In genomic region chr21:46324390-46325072, GRCh38 we compare ENCODE assay signal across 8 cellular contexts. TPM values are rescaled to one million over a fixed set of nuclear protein-coding genes. Genes with fewer than 3 reads are reported as not detected.
DNase-seq lines count a peak whose midpoint lies in the region; ATAC-seq, FAIRE-seq and TF ChIP-seq lines count a peak whose summit lies in the region.

No MANE protein-coding gene starts in this region.

- no CpG with 5 or more reads among the region's 98 CpGs for WGBS in gastroesophageal sphincter (ENCODE audit: low coverage in 1 of 2), 2 donors

- no peaks in the 10 kb centered on the region for H3K9me3 ChIP-seq in gastroesophageal sphincter

- peaks cover 0 to 31% (median 16%) of the 10 kb centered on the region in 3 donors for H3K4me1 ChIP-seq in gastroesophageal sphincter

- no peak for TF ChIP-seq EP300 in gastroesophageal sphincter (IDR thresholded peaks at IDR 0.05)

- in situ Hi-C loops in G401 (cut with HindIII; ENCODE audit: low sequenced_read_pairs), result no loop called here

- peak overlapping the region; percentile 77 to 82 for H3K4me3 ChIP-seq in gastroesophageal sphincter

- H3K36me3 ChIP-seq in gastroesophageal sphincter, result peaks cover 0 to 25% of the 10 kb centered on the region in 2 donors

- FAIRE-seq in H54 (lab: Jason Lieb, UNC), result no peak

- TF ChIP-seq POLR2A in H54 (IDR thresholded peaks at IDR 0.05; ENCODE audit: low read depth, low read length) (peak; percentile 86), gastroesophageal sphincter (IDR thresholded peaks at IDR 0.05) (peak; percentile 27 to 46)

- H3K27ac ChIP-seq in gastroesophageal sphincter (peak overlapping the region; percentile 93 to 100 (median 99)), substantia nigra (ENCODE audit: low read depth, low read length, poor library complexity, severe bottlenecking) (peak overlapping the region; percentile 96)

- peak; percentile 91 for ATAC-seq in gastroesophageal sphincter

- H3K27me3 ChIP-seq in gastroesophageal sphincter, result no peaks in the 10 kb centered on the region

- TF ChIP-seq CTCF in gastroesophageal sphincter (IDR thresholded peaks at IDR 0.05), result peak in 2 of 4 experiments; percentile 24 to 50

- DNase-seq in G401 (ENCODE audit: low spot score), result peak; percentile 85
- peak; percentile 74 for DNase-seq in H54 (ENCODE audit: insufficient read length, low spot score)
- peak; percentile 87 for DNase-seq in LoVo (ENCODE audit: low spot score)
- peak; percentile 40 for DNase-seq in SHP77 treated with DMSO at 0.1 percent for 48 hours (lab: John Stamatoyannopoulos, UW)
- DNase-seq in activated naive CD4-positive, alpha-beta T cell (lab: John Stamatoyannopoulos, UW), result peak; percentile 80 to 92 (median 86)
- DNase-seq in nucleus accumbens (lab: John Stamatoyannopoulos, UW), result peak; percentile 24 to 91 (median 82)
- peak; percentile 24 to 93 (median 81) for DNase-seq in substantia nigra (lab: John Stamatoyannopoulos, UW)

RNA-seq across cellular contexts. Expression of gene PCNT, which starts 0.6 kb away (rescaled TPM):
- total RNA-seq in G401 (2014; rRNA removed; shearing (Covaris generic)), result 14.3 and 33.5 TPM in 2 replicates
- 10 to 100 TPM; 24.3 to 31.1 (median 27.3) TPM for total RNA-seq in gastroesophageal sphincter

RNA-seq across cellular contexts. Expression of gene C21orf58, which starts 0.9 kb away (rescaled TPM):
- total RNA-seq in G401 (2014; rRNA removed; shearing (Covaris generic)), result 7.9 and 8.2 TPM in 2 replicates
- 1 to 10 TPM in 2 of 4 donors, under 1 TPM in 2; 0.13 to 2.8 (median 1.2) TPM for total RNA-seq in gastroesophageal sphincter

RNA-seq across cellular contexts. Expression of gene YBEY, which starts 38.4 kb away (rescaled TPM):
- 29.0 and 52.6 TPM in 2 replicates for total RNA-seq in G401 (2014; rRNA removed; shearing (Covaris generic))
- 10 to 100 TPM in 3 of 4 donors, 1 to 10 TPM in 1; 6.1 to 16.3 (median 13.3) TPM for total RNA-seq in gastroesophageal sphincter

RNA-seq across cellular contexts. Expression of gene MCM3AP, which starts 39.1 kb away (rescaled TPM):
- total RNA-seq in G401 (2014; rRNA removed; shearing (Covaris generic)), result 102 and 127 TPM in 2 replicates
- 10 to 100 TPM; 61.6 to 95.4 (median 71.7) TPM for total RNA-seq in gastroesophageal sphincter

Comparison
In these comparisons a context has a peak if more than half of its experiments do, and no peak if none do; other contexts are left out.
1. Peak in every context shown above with its lines: DNase-seq, ATAC-seq, H3K4me3 ChIP-seq and H3K27ac ChIP-seq.